1 cellular context compared by ENCODE assay signal in the genomic region with DNA sequence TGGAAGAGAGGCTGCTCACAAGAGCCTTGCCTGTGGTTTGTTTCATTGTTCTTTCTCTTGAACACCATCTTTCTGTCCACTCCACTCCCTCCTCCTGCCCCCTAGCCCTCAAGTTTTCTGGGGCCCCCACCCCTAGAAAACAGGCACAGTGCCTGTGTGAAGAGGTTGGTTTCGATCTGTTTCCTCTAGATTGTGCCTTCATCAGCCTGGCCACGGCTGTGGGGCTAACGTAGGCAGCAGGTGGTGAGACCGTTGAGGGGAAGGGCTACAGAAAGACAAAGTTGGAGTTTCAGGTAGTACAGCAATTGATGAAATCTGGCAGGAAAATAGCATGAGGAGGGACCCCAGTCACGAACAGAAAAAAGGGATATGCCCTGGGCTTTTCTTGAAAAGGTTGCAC.
TF ChIP-seq lines count a peak whose summit lies in the region.

No MANE protein-coding gene starts in this region.

TF ChIP-seq in WTC11, 78 proteins besides CTCF, POLR2A, EP300 and RAD21 (continued from another document):
- no peak for TF ChIP-seq E2F4 (CRISPR knock-in tag; IDR thresholded peaks at IDR 0.05; ENCODE audit: borderline replicate concordance, low read depth)
- TF ChIP-seq ZNF423 (CRISPR knock-in tag; IDR thresholded peaks at IDR 0.05) = no peak
- no peak for TF ChIP-seq EMX1 (CRISPR knock-in tag; IDR thresholded peaks at IDR 0.05)
- no peak for TF ChIP-seq ZNF671 (CRISPR knock-in tag; IDR thresholded peaks at IDR 0.05)
- TF ChIP-seq ZMAT4 (CRISPR knock-in tag; IDR thresholded peaks at IDR 0.05) = no peak
- TF ChIP-seq STAT6 (CRISPR knock-in tag; conservative IDR thresholded peaks at IDR 0.05; ENCODE audit: low read depth) = no peak
- no peak for TF ChIP-seq HMGA2 (CRISPR knock-in tag; IDR thresholded peaks at IDR 0.05)
- TF ChIP-seq MXD4 (CRISPR knock-in tag; IDR thresholded peaks at IDR 0.05; ENCODE audit: borderline replicate concordance) = no peak
- no peak for TF ChIP-seq JAZF1 (CRISPR knock-in tag; IDR thresholded peaks at IDR 0.05)
TF ChIP-seq in WTC11: peak in this region for 0.
